Comparison of ENCODE assay signal across 15 cellular contexts in the genomic region with DNA sequence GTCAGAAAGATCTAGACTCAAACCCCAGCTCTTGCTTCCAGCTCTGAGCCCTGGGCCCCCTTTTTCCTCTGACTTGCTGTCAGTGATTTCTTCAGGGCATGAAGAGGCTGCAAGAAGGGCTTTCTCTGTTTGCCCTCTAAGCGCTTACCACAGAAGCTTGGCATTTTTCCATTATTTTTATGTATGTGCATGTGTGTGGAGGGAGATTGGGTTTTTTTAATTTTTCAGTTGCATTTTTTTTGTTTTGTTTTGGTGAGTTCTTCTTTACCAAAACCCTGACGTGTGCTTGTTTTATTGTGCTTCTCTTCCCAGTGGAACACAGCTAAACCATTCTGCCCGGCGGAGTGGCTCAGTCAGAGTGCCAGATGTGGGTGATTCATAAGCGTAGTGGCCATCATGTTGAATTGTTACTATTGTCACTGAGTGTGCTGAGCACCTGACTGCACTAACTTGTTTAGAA.
DNase-seq lines count a peak whose midpoint lies in the region; ATAC-seq and TF ChIP-seq lines count a peak whose summit lies in the region.
"Had no signal": no experiment of that assay in that cellular context is flagged by ENCODE, and none has a peak within 500 bp of the region (broad histone marks: within the 10 kb centered on the region; RNA-seq: fewer than 3 reads in every experiment).

No MANE protein-coding gene starts in this region.

- no peaks in the 10 kb centered on the region for H3K9me3 ChIP-seq in adipocyte (ENCODE audit: control insufficient read depth, low read length)
- H3K9me3 ChIP-seq in CD4-positive, alpha-beta T cell (ENCODE audit: control insufficient read depth, low read length), result no peaks in the 10 kb centered on the region
- H3K9me3 ChIP-seq: SK-N-SH had no signal

- H3K27ac ChIP-seq in substantia nigra (ENCODE audit: low read depth, low read length, poor library complexity, severe bottlenecking), result peak overlapping the region; percentile 99
- no peak overlapping the region for H3K27ac ChIP-seq in CD4-positive, alpha-beta T cell (ENCODE audit: low read depth, low read length)

- no peak overlapping the region for H3K4me3 Mint-ChIP-seq in CD4-positive, alpha-beta T cell
- H3K4me3 Mint-ChIP-seq: effector memory CD8-positive, alpha-beta T cell had no signal

- ATAC-seq in CD4-positive, alpha-beta T cell (ENCODE audit: poor library complexity), result no peak
- ATAC-seq in GM21526 (IDR thresholded peaks at IDR 0.05; ENCODE audit: low FRiP score, unreplicated experiment), result no peak
- ATAC-seq: effector memory CD8-positive, alpha-beta T cell had no signal

- no peak for TF ChIP-seq CTCF in CD4-positive, alpha-beta T cell (IDR thresholded peaks at IDR 0.05)

- H3K36me3 ChIP-seq in adipocyte (ENCODE audit: control insufficient read depth, insufficient read depth, low read length, severe bottlenecking), result no peaks in the 10 kb centered on the region

- H3K4me1 Mint-ChIP-seq in CD4-positive, alpha-beta T cell (ENCODE audit: low read depth), result no peaks in the 10 kb centered on the region

- peaks cover 9% of the 10 kb centered on the region for H3K4me1 ChIP-seq in adipocyte (ENCODE audit: control insufficient read depth, insufficient read depth, low read length)

- H3K9ac ChIP-seq in adipocyte (ENCODE audit: low read length), result no peak overlapping the region
- H3K9ac ChIP-seq: SK-N-SH had no signal

- intact Hi-C loops in head of caudate nucleus (cut with DNase I), result no loop called here
- intact Hi-C loops in CD4-positive, alpha-beta T cell (cut with DNase I, micrococcal nuclease), result no loop called here

- POLR2A ChIA-PET in CD4-positive, alpha-beta T cell (lab: Charles Lee), result no interaction called here

- DNase-seq in NCI-H2029 (lab: John Stamatoyannopoulos, UW), result peak; percentile 35
- no peak for DNase-seq in NCI-H2029 treated with DMSO at 0.1 percent for 48 hours (lab: John Stamatoyannopoulos, UW)
- peak; percentile 33 for DNase-seq in adipocyte (ENCODE audit: low read depth)
- DNase-seq in head of caudate nucleus, result peak in 31 of 42 donors; percentile 51 to 89 (median 74)
- DNase-seq in substantia nigra (lab: John Stamatoyannopoulos, UW), result peak in 26 of 49 donors; percentile 27 to 73 (median 50)
- no peak for DNase-seq in CD4-positive, alpha-beta T cell
- DNase-seq in NCI-H446 (lab: John Stamatoyannopoulos, UW), result no peak
- DNase-seq: 8988T; activated CD4-positive, alpha-beta T cell treated with anti-CD3 and anti-CD28 coated beads for 48 hours; activated gamma-delta T cell treated with Interleukin-2 at 50 U/mL for 16 hours; effector memory CD8-positive, alpha-beta T cell; NCI-H524 treated with DMSO at 0.1 percent for 48 hours; SK-N-SH; stimulated activated CD4-positive, alpha-beta T cell treated with anti-CD3 and anti-CD28 coated beads, Interleukin-12 subunit alpha, Interleukin-12 subunit beta, amount 100 ng/mL, for 4 hours had no signal

- H3K4me3 ChIP-seq in adipocyte (ENCODE audit: low read length), result no peak overlapping the region

- H3K27me3 ChIP-seq in adipocyte (replicated peaks; ENCODE audit: control insufficient read depth, insufficient read depth, low read length), result peaks cover 37% of the 10 kb centered on the region
- no peaks in the 10 kb centered on the region for H3K27me3 ChIP-seq in CD4-positive, alpha-beta T cell (ENCODE audit: control insufficient read depth, insufficient read depth, low read length)

- CTCF ChIA-PET in CD4-positive, alpha-beta T cell (lab: Charles Lee), result no interaction called here

- H3K27me3 Mint-ChIP-seq in CD4-positive, alpha-beta T cell, result no peaks in the 10 kb centered on the region
- H3K27me3 Mint-ChIP-seq: effector memory CD8-positive, alpha-beta T cell had no signal

- no peaks in the 10 kb centered on the region for H3K36me3 Mint-ChIP-seq in CD4-positive, alpha-beta T cell (ENCODE audit: low read depth)

- no peaks in the 10 kb centered on the region for H3K9me3 Mint-ChIP-seq in CD4-positive, alpha-beta T cell
- H3K9me3 Mint-ChIP-seq: effector memory CD8-positive, alpha-beta T cell had no signal

- H3K27ac Mint-ChIP-seq in CD4-positive, alpha-beta T cell, result no peak overlapping the region

Comparison
In these comparisons a context has a peak if more than half of its experiments do, and no peak if none do; other contexts are left out.
1. DNase-seq: peak in NCI-H2029 (single experiment), adipocyte (single experiment), head of caudate nucleus (31 of 42) and substantia nigra (26 of 49); none in NCI-H2029 treated with DMSO at 0.1 percent for 48 hours (single experiment), CD4-positive, alpha-beta T cell (0 of 10) and NCI-H446 (0 of 2).